In genomic region chr10:78332699-78333098, GRCh38 we compare ENCODE assay signal across 13 cellular contexts.
"Had no signal": no experiment of that assay in that cellular context is flagged by ENCODE, and none has a peak within 500 bp of the region (broad histone marks: within the 10 kb centered on the region; RNA-seq: fewer than 3 reads in every experiment).

No MANE protein-coding gene starts in this region.

- H3K4me3 Mint-ChIP-seq: activated naive CD8-positive, alpha-beta T cell treated with anti-CD3 and anti-CD28 coated beads for 36 hours; activated T-cell treated with anti-CD3 and anti-CD28 coated beads, Interleukin-2, amount 50 U/mL, for 72 hours had no signal

- H3K27ac Mint-ChIP-seq: activated naive CD8-positive, alpha-beta T cell treated with anti-CD3 and anti-CD28 coated beads for 36 hours; activated T-cell treated with anti-CD3 and anti-CD28 coated beads, Interleukin-2, amount 50 U/mL, for 72 hours had no signal

- H3K27ac ChIP-seq: spleen, testis had no signal

- H3K27me3 ChIP-seq: dorsolateral prefrontal cortex, spleen, testis had no signal

- H3K4me1 Mint-ChIP-seq: activated naive CD8-positive, alpha-beta T cell treated with anti-CD3 and anti-CD28 coated beads for 36 hours had no signal

- DNase-seq: activated CD4-positive, CD25-positive, alpha-beta regulatory T cell; activated gamma-delta T cell treated with Interleukin-2 at 50 U/mL for 16 hours; activated naive CD8-positive, alpha-beta T cell treated with anti-CD3 and anti-CD28 coated beads for 36 hours; activated T-cell treated with anti-CD3 and anti-CD28 coated beads, Interleukin-2, amount 50 U/mL, for 72 hours; cerebellar nuclear complex; dorsolateral prefrontal cortex; left ventricle myocardium inferior; mesendoderm; SHP77 treated with DMSO at 0.1 percent for 48 hours; spleen; stimulated activated naive CD4-positive, alpha-beta T cell; T-helper 2 cell; testis had no signal

- H3K27me3 Mint-ChIP-seq: activated naive CD8-positive, alpha-beta T cell treated with anti-CD3 and anti-CD28 coated beads for 36 hours had no signal

- H3K36me3 ChIP-seq: left ventricle myocardium inferior, spleen had no signal

- H3K4me1 ChIP-seq: testis had no signal

- H3K9me3 ChIP-seq: testis had no signal

- H3K36me3 Mint-ChIP-seq: activated naive CD8-positive, alpha-beta T cell treated with anti-CD3 and anti-CD28 coated beads for 36 hours had no signal

- H3K4me3 ChIP-seq: dorsolateral prefrontal cortex, left ventricle myocardium inferior, spleen, testis had no signal

- ATAC-seq: activated T-cell treated with anti-CD3 and anti-CD28 coated beads, Interleukin-2, amount 50 U/mL, for 72 hours had no signal
